In genomic region chr7:86477343-86477742, GRCh38 we compare ENCODE assay signal across 31 cellular contexts.
A peak's percentile ranks its signal among the peaks of the same experiment; 100 is the strongest.
DNase-seq lines count a peak whose midpoint lies in the region; ATAC-seq and TF ChIP-seq lines count a peak whose summit lies in the region.
"Had no signal": no experiment of that assay in that cellular context is flagged by ENCODE, and none has a peak within 500 bp of the region (broad histone marks: within the 10 kb centered on the region; RNA-seq: fewer than 3 reads in every experiment).

No MANE protein-coding gene starts in this region.

- peak overlapping the region; percentile 8; the same call in 1 of the 2 replicates for H3K4me2 ChIP-seq in BLaER1
- H3K4me2 ChIP-seq in BLaER1 treated with 17β-estradiol and CSF1 and Interleukin-3, amounts not matched to agents 10 nM and 100 nM, result peak overlapping the region in 10 of 11 experiments; percentile 28 to 73 (median 48); a peak in 17 of 22 replicates
- H3K4me2 ChIP-seq: A549 had no signal

- H3K4me3 ChIP-seq in BLaER1 (no peak overlapping the region), adrenal gland (no peak overlapping the region)
- H3K4me3 ChIP-seq in BLaER1 treated with 17β-estradiol and CSF1 and Interleukin-3, amounts not matched to agents 10 nM and 100 nM, result no peak overlapping the region
- H3K4me3 ChIP-seq: A549 had no signal

- H3K27me3 ChIP-seq in BLaER1 (no peaks in the 10 kb centered on the region), adrenal gland (no peaks in the 10 kb centered on the region)
- H3K27me3 ChIP-seq in BLaER1 treated with 17β-estradiol and CSF1 and Interleukin-3, amounts not matched to agents 10 nM and 100 nM, result no peaks in the 10 kb centered on the region
- H3K27me3 ChIP-seq: BE2C had no signal

- POLR2A ChIA-PET in activated CD4-positive, alpha-beta T cell treated with anti-CD3 and anti-CD28 coated beads, Interleukin-2, amount 10 ng/mL, durations not matched to agents 7 days and 5 days (lab: Charles Lee), result no interaction called here

- H3K36me3 Mint-ChIP-seq in activated CD4-positive, alpha-beta T cell treated with anti-CD3 and anti-CD28 coated beads, Interleukin-2, amount 10 ng/mL, durations not matched to agents 7 days and 5 days (ENCODE audit: low read depth), result no peaks in the 10 kb centered on the region
- H3K36me3 Mint-ChIP-seq: CD14-positive monocyte; CD4-positive, alpha-beta memory T cell; CD4-positive, CD25-positive, alpha-beta regulatory T cell; CD8-positive, alpha-beta memory T cell; CD8-positive, alpha-beta T cell had no signal

- WGBS in adrenal gland, 4 donors, result 69 to 81% (median 79%) methylated on average over 1 of the region's 1 CpG

- H3K4me1 ChIP-seq in BLaER1 (peaks cover 10% of the 10 kb centered on the region; the same call in 1 of the 2 replicates), adrenal gland (replicated peaks in 1 of 2) (no peaks in the 10 kb centered on the region)
- H3K4me1 ChIP-seq in BLaER1 treated with 17β-estradiol and CSF1 and Interleukin-3, amounts not matched to agents 10 nM and 100 nM, result peaks cover 0 to 18% (median 10%) of the 10 kb centered on the region in 10 experiments; a peak in 15 of 20 replicates
- H3K4me1 ChIP-seq: A549, BE2C, Caco-2 had no signal

- peak; percentile 60 for ATAC-seq in Right ventricle myocardium superior (ENCODE audit: poor library complexity)
- ATAC-seq in Right ventricle myocardium inferior, result no peak
- ATAC-seq: A549; CD8-positive, alpha-beta T cell had no signal

- CTCF ChIA-PET in activated CD4-positive, alpha-beta T cell treated with anti-CD3 and anti-CD28 coated beads, Interleukin-2, amount 10 ng/mL, durations not matched to agents 7 days and 5 days (lab: Charles Lee), result no interaction called here

- H4K20me1 ChIP-seq in BLaER1, result no peaks in the 10 kb centered on the region
- H4K20me1 ChIP-seq in BLaER1 treated with 17β-estradiol and CSF1 and Interleukin-3, amounts not matched to agents 10 nM and 100 nM, result no peaks in the 10 kb centered on the region

- no peak for TF ChIP-seq CTCF in adrenal gland (IDR thresholded peaks at IDR 0.05)

- intact Hi-C loops in Right ventricle myocardium superior (cut with DNase I) (no loop called here), Right ventricle myocardium inferior (cut with DNase I) (no loop called here), adrenal gland (cut with DNase I) (no loop called here)

- no peaks in the 10 kb centered on the region for H3K27me3 Mint-ChIP-seq in activated CD4-positive, alpha-beta T cell treated with anti-CD3 and anti-CD28 coated beads, Interleukin-2, amount 10 ng/mL, durations not matched to agents 7 days and 5 days
- H3K27me3 Mint-ChIP-seq: B cell; CD4-positive, alpha-beta memory T cell; CD4-positive, alpha-beta T cell; CD4-positive, CD25-positive, alpha-beta regulatory T cell; CD8-positive, alpha-beta memory T cell had no signal

- H3K9me3 ChIP-seq in BLaER1 (no peaks in the 10 kb centered on the region), adrenal gland (replicated peaks in 1 of 3) (no peaks in the 10 kb centered on the region)
- H3K9me3 ChIP-seq in BLaER1 treated with 17β-estradiol and CSF1 and Interleukin-3, amounts not matched to agents 10 nM and 100 nM (replicated peaks in 1 of 11), result no peaks in the 10 kb centered on the region
- H3K9me3 ChIP-seq: A549, BE2C, Caco-2 had no signal

- H3K4me3 Mint-ChIP-seq in activated CD4-positive, alpha-beta T cell treated with anti-CD3 and anti-CD28 coated beads, Interleukin-2, amount 10 ng/mL, durations not matched to agents 7 days and 5 days, result no peak overlapping the region
- H3K4me3 Mint-ChIP-seq: B cell; CD14-positive monocyte; CD4-positive, alpha-beta memory T cell; CD4-positive, alpha-beta T cell; CD4-positive, CD25-positive, alpha-beta regulatory T cell; CD8-positive, alpha-beta memory T cell; CD8-positive, alpha-beta T cell had no signal

- H3K27ac ChIP-seq in BLaER1 (no peak overlapping the region), adrenal gland (no peak overlapping the region)
- H3K27ac ChIP-seq in BLaER1 treated with 17β-estradiol and CSF1 and Interleukin-3, amounts not matched to agents 10 nM and 100 nM, result peak overlapping the region in 6 of 11 experiments; percentile 23 to 61 (median 41); a peak in 11 of 22 replicates
- H3K27ac ChIP-seq: 22Rv1, A549, C4-2B had no signal

- DNase-seq in Right ventricle myocardium superior (no peak), Right ventricle myocardium inferior (ENCODE audit: missing footprints) (no peak), adrenal gland (no peak)
- no peak for DNase-seq in activated CD4-positive, alpha-beta T cell treated with anti-CD3 and anti-CD28 coated beads, Interleukin-2, amount 10 ng/mL, durations not matched to agents 7 days and 5 days
- DNase-seq: 8988T; ACHN; AML-193; BE2C; C1 segment of cervical spinal cord; Caco-2; Calu3; CD4-positive, alpha-beta memory T cell; CD4-positive, alpha-beta T cell; CD4-positive, CD25-positive, alpha-beta regulatory T cell; CD8-positive, alpha-beta memory T cell; CD8-positive, alpha-beta T cell; COR-L47; DMS 273 treated with DMSO at 0.1 percent for 48 hours; DMS153; DMS53; DMS79; DMS79 treated with DMSO at 0.1 percent for 48 hours; DND-41; EL had no signal

- no peaks in the 10 kb centered on the region for H3K9me3 Mint-ChIP-seq in activated CD4-positive, alpha-beta T cell treated with anti-CD3 and anti-CD28 coated beads, Interleukin-2, amount 10 ng/mL, durations not matched to agents 7 days and 5 days
- H3K9me3 Mint-ChIP-seq: CD14-positive monocyte; CD8-positive, alpha-beta T cell had no signal

- H3K4me1 Mint-ChIP-seq in activated CD4-positive, alpha-beta T cell treated with anti-CD3 and anti-CD28 coated beads, Interleukin-2, amount 10 ng/mL, durations not matched to agents 7 days and 5 days, result no peaks in the 10 kb centered on the region
- H3K4me1 Mint-ChIP-seq: B cell; CD14-positive monocyte; CD4-positive, alpha-beta memory T cell; CD4-positive, CD25-positive, alpha-beta regulatory T cell; CD8-positive, alpha-beta memory T cell had no signal

- TF ChIP-seq POLR2A in adrenal gland (IDR thresholded peaks at IDR 0.05), result no peak

- no peak overlapping the region for H3K9ac ChIP-seq in BLaER1
- H3K9ac ChIP-seq in BLaER1 treated with 17β-estradiol and CSF1 and Interleukin-3, amounts not matched to agents 10 nM and 100 nM, result no peak overlapping the region

- H3K36me3 ChIP-seq in BLaER1 (no peaks in the 10 kb centered on the region), adrenal gland (replicated peaks in 1 of 2) (no peaks in the 10 kb centered on the region)
- no peaks in the 10 kb centered on the region for H3K36me3 ChIP-seq in BLaER1 treated with 17β-estradiol and CSF1 and Interleukin-3, amounts not matched to agents 10 nM and 100 nM
- H3K36me3 ChIP-seq: BE2C had no signal

- H3K27ac Mint-ChIP-seq in activated CD4-positive, alpha-beta T cell treated with anti-CD3 and anti-CD28 coated beads, Interleukin-2, amount 10 ng/mL, durations not matched to agents 7 days and 5 days, result no peak overlapping the region
- H3K27ac Mint-ChIP-seq: B cell; CD14-positive monocyte; CD4-positive, alpha-beta memory T cell; CD4-positive, alpha-beta T cell; CD8-positive, alpha-beta memory T cell; CD8-positive, alpha-beta T cell had no signal

Comparison
In these comparisons a context has a peak if more than half of its experiments do, and no peak if none do; other contexts are left out.
1. H3K27ac ChIP-seq: peak in BLaER1 treated with 17β-estradiol and CSF1 and Interleukin-3, amounts not matched to agents 10 nM and 100 nM (6 of 11); none in BLaER1 (single experiment) and adrenal gland (0 of 5).